ENCODE assay signal across 9 cellular contexts in genomic region chr21:45302082-45303061, GRCh38. TPM values are rescaled to one million over a fixed set of nuclear protein-coding genes. Genes with fewer than 3 reads are reported as not detected.
DNase-seq lines count a peak whose midpoint lies in the region; ATAC-seq and TF ChIP-seq lines count a peak whose summit lies in the region.
"Had no signal": no experiment of that assay in that cellular context is flagged by ENCODE, and none has a peak within 500 bp of the region (broad histone marks: within the 10 kb centered on the region; RNA-seq: fewer than 3 reads in every experiment).

No MANE protein-coding gene starts in this region.

- H3K27ac Mint-ChIP-seq in T-cell: peak overlapping the region; percentile 85 to 91
- peak overlapping the region; percentile 80 for H3K27ac Mint-ChIP-seq in activated naive CD8-positive, alpha-beta T cell treated with anti-CD3 and anti-CD28 coated beads, Interleukin-2, amount 10 ng/mL, durations not matched to agents 7 days and 5 days
- H3K27ac Mint-ChIP-seq in stimulated activated naive B cell treated with anti-CD40 and anti-IgM and Interleukin-4, amounts not matched to agents 10 μg/mL and 1 μg/mL and 100 μg/mL, for 72 hours: no peak overlapping the region
- H3K27ac Mint-ChIP-seq: naive B cell had no signal

- TF ChIP-seq CTCF in liver (IDR thresholded peaks at IDR 0.05; ENCODE audit: low read depth, low read length, missing input control): no peak

- peak overlapping the region; percentile 56 to 57 for H3K27ac ChIP-seq in liver (ENCODE audit: low read depth in 1 of 2, low read length in 2 of 2)

- CTCF ChIA-PET in T-cell (lab: Charles Lee): no interaction called here

- H3K27me3 Mint-ChIP-seq in T-cell: peaks cover 0 to 1% of the 10 kb centered on the region in 2 donors
- H3K27me3 Mint-ChIP-seq in activated naive CD8-positive, alpha-beta T cell treated with anti-CD3 and anti-CD28 coated beads, Interleukin-2, amount 10 ng/mL, durations not matched to agents 7 days and 5 days: no peaks in the 10 kb centered on the region
- H3K27me3 Mint-ChIP-seq in stimulated activated naive B cell treated with anti-CD40 and anti-IgM and Interleukin-4, amounts not matched to agents 10 μg/mL and 1 μg/mL and 100 μg/mL, for 72 hours: peaks cover 19 to 28% of the 10 kb centered on the region in 2 donors

- no peaks in the 10 kb centered on the region for H3K9me3 ChIP-seq in liver (ENCODE audit: control insufficient read depth in 4 of 4, low read length in 3 of 4)

- peaks cover 3% of the 10 kb centered on the region for H3K36me3 Mint-ChIP-seq in T-cell
- no peaks in the 10 kb centered on the region for H3K36me3 Mint-ChIP-seq in activated naive CD8-positive, alpha-beta T cell treated with anti-CD3 and anti-CD28 coated beads, Interleukin-2, amount 10 ng/mL, durations not matched to agents 7 days and 5 days
- peaks cover 0 to 6% of the 10 kb centered on the region in 2 donors for H3K36me3 Mint-ChIP-seq in stimulated activated naive B cell treated with anti-CD40 and anti-IgM and Interleukin-4, amounts not matched to agents 10 μg/mL and 1 μg/mL and 100 μg/mL, for 72 hours
- H3K36me3 Mint-ChIP-seq: naive B cell had no signal

- peak in 1 of 2 donors; percentile 8 for TF ChIP-seq RAD21 in liver (IDR thresholded peaks at IDR 0.05)

- ATAC-seq in T-cell (replicated peaks in 1 of 4): peak; percentile 82 to 88 (median 84)
- peak; percentile 71 for ATAC-seq in activated naive CD8-positive, alpha-beta T cell treated with anti-CD3 and anti-CD28 coated beads, Interleukin-2, amount 10 ng/mL, durations not matched to agents 7 days and 5 days (ENCODE audit: low read depth)
- no peak for ATAC-seq in stimulated activated naive B cell treated with anti-CD40 and anti-IgM and Interleukin-4, amounts not matched to agents 10 μg/mL and 1 μg/mL and 100 μg/mL, for 72 hours (replicated peaks)
- no peak for ATAC-seq in GM19455 (IDR thresholded peaks at IDR 0.05; ENCODE audit: unreplicated experiment)

- no peaks in the 10 kb centered on the region for H3K27me3 ChIP-seq in liver (ENCODE audit: control insufficient read depth in 4 of 4, insufficient read depth in 4 of 4, low read length in 3 of 4)

- no peaks in the 10 kb centered on the region for H3K9me3 Mint-ChIP-seq in T-cell
- H3K9me3 Mint-ChIP-seq in activated naive CD8-positive, alpha-beta T cell treated with anti-CD3 and anti-CD28 coated beads, Interleukin-2, amount 10 ng/mL, durations not matched to agents 7 days and 5 days: no peaks in the 10 kb centered on the region
- H3K9me3 Mint-ChIP-seq in stimulated activated naive B cell treated with anti-CD40 and anti-IgM and Interleukin-4, amounts not matched to agents 10 μg/mL and 1 μg/mL and 100 μg/mL, for 72 hours: no peaks in the 10 kb centered on the region
- H3K9me3 Mint-ChIP-seq: naive B cell had no signal

- DNase-seq in T-cell: peak; percentile 30 to 88 (median 70)
- DNase-seq in activated naive CD8-positive, alpha-beta T cell treated with anti-CD3 and anti-CD28 coated beads, Interleukin-2, amount 10 ng/mL, durations not matched to agents 7 days and 5 days: peak; percentile 47
- peak; percentile 16 for DNase-seq in stimulated activated CD8-positive, alpha-beta memory T cell treated with anti-CD3 and anti-CD28 coated beads, Interleukin-15, amount 100 ng/mL, for 4 hours (ENCODE audit: low read depth in 2 of 2)
- no peak for DNase-seq in stimulated activated naive B cell treated with anti-CD40 and anti-IgM and Interleukin-4, amounts not matched to agents 10 μg/mL and 1 μg/mL and 100 μg/mL, for 72 hours
- DNase-seq in SHP77 treated with DMSO at 0.1 percent for 48 hours (lab: John Stamatoyannopoulos, UW): no peak
- DNase-seq in NCI-H1048 (lab: John Stamatoyannopoulos, UW): no peak
- DNase-seq: naive B cell had no signal

- POLR2A ChIA-PET in T-cell (lab: Charles Lee): no interaction called here
- POLR2A ChIA-PET in activated naive CD8-positive, alpha-beta T cell treated with anti-CD3 and anti-CD28 coated beads, Interleukin-2, amount 10 ng/mL, durations not matched to agents 7 days and 5 days (lab: Charles Lee): interaction anchor here (1.2 to 1.4 kb wide), 2 partner anchors 14 to 15 kb away, joined by 4 read pairs; partner anchors contain the start of gene POFUT2

- peaks cover 0 to 49% (median 12%) of the 10 kb centered on the region in 3 donors for H3K4me1 Mint-ChIP-seq in T-cell
- no peaks in the 10 kb centered on the region for H3K4me1 Mint-ChIP-seq in activated naive CD8-positive, alpha-beta T cell treated with anti-CD3 and anti-CD28 coated beads, Interleukin-2, amount 10 ng/mL, durations not matched to agents 7 days and 5 days
- no peaks in the 10 kb centered on the region for H3K4me1 Mint-ChIP-seq in stimulated activated naive B cell treated with anti-CD40 and anti-IgM and Interleukin-4, amounts not matched to agents 10 μg/mL and 1 μg/mL and 100 μg/mL, for 72 hours
- H3K4me1 Mint-ChIP-seq: naive B cell had no signal

- WGBS in liver: 83% methylated on average over 54 of the region's 54 CpGs

- peaks cover 3 to 30% (median 12%) of the 10 kb centered on the region in 4 donors for H3K4me1 ChIP-seq in liver (ENCODE audit: control insufficient read depth in 4 of 4, insufficient read depth in 4 of 4, low read length in 3 of 4)

- no peaks in the 10 kb centered on the region for H3K36me3 ChIP-seq in liver (ENCODE audit: control insufficient read depth in 4 of 4, insufficient read depth in 3 of 4, low read depth in 1 of 4, low read length in 3 of 4)

- peak overlapping the region in 1 of 2 donors; percentile 16 for H3K9ac ChIP-seq in liver (ENCODE audit: low read depth in 1 of 2, low read length in 2 of 2)

- H3K4me3 ChIP-seq in liver (ENCODE audit: low read depth in 1 of 3, low read length in 3 of 3): no peak overlapping the region

- peak overlapping the region in 2 of 3 donors; percentile 28 to 57 for H3K4me3 Mint-ChIP-seq in T-cell
- H3K4me3 Mint-ChIP-seq in activated naive CD8-positive, alpha-beta T cell treated with anti-CD3 and anti-CD28 coated beads, Interleukin-2, amount 10 ng/mL, durations not matched to agents 7 days and 5 days: no peak overlapping the region
- H3K4me3 Mint-ChIP-seq in stimulated activated naive B cell treated with anti-CD40 and anti-IgM and Interleukin-4, amounts not matched to agents 10 μg/mL and 1 μg/mL and 100 μg/mL, for 72 hours: no peak overlapping the region

TF ChIP-seq in liver, 16 proteins besides CTCF, POLR2A, EP300 and RAD21:
- TF ChIP-seq YY1 (IDR thresholded peaks at IDR 0.05): no peak
- peak; percentile 89 for TF ChIP-seq NR2F2 (IDR thresholded peaks at IDR 0.05)
- TF ChIP-seq SP1 (IDR thresholded peaks at IDR 0.05): peak; percentile 38

RNA-seq across cellular contexts. Expression of gene POFUT2, which starts 14.7 kb away (rescaled TPM):
- total RNA-seq in T-cell (10 to 100 TPM; 43.0 to 51.3 (median 44.6) TPM), liver (10 to 100 TPM in 1 of 2 donors, 1 to 10 TPM in 1; 7.4 to 15.6 TPM)
- total RNA-seq in activated naive CD8-positive, alpha-beta T cell treated with anti-CD3 and anti-CD28 coated beads, Interleukin-2, amount 10 ng/mL, durations not matched to agents 7 days and 5 days: 10 to 100 TPM; 26.0 to 27.0 TPM
- polyA plus RNA-seq in liver: 1 to 10 TPM; 3.3 to 8.4 TPM

Comparison
In these comparisons a context has a peak if more than half of its experiments do, and no peak if none do; other contexts are left out.
1. ATAC-seq: peak in T-cell (4 of 4) and activated naive CD8-positive, alpha-beta T cell treated with anti-CD3 and anti-CD28 coated beads, Interleukin-2, amount 10 ng/mL, durations not matched to agents 7 days and 5 days (single experiment); none in stimulated activated naive B cell treated with anti-CD40 and anti-IgM and Interleukin-4, amounts not matched to agents 10 μg/mL and 1 μg/mL and 100 μg/mL, for 72 hours (0 of 2) and GM19455 (single experiment).
2. DNase-seq: peak in T-cell (34 of 34), activated naive CD8-positive, alpha-beta T cell treated with anti-CD3 and anti-CD28 coated beads, Interleukin-2, amount 10 ng/mL, durations not matched to agents 7 days and 5 days (single experiment) and stimulated activated CD8-positive, alpha-beta memory T cell treated with anti-CD3 and anti-CD28 coated beads, Interleukin-15, amount 100 ng/mL, for 4 hours (2 of 2); none in stimulated activated naive B cell treated with anti-CD40 and anti-IgM and Interleukin-4, amounts not matched to agents 10 μg/mL and 1 μg/mL and 100 μg/mL, for 72 hours (single experiment), SHP77 treated with DMSO at 0.1 percent for 48 hours (single experiment) and NCI-H1048 (single experiment).
3. H3K4me3 Mint-ChIP-seq: peak in T-cell (2 of 3); none in activated naive CD8-positive, alpha-beta T cell treated with anti-CD3 and anti-CD28 coated beads, Interleukin-2, amount 10 ng/mL, durations not matched to agents 7 days and 5 days (single experiment) and stimulated activated naive B cell treated with anti-CD40 and anti-IgM and Interleukin-4, amounts not matched to agents 10 μg/mL and 1 μg/mL and 100 μg/mL, for 72 hours (0 of 2).